1 cellular context compared by ENCODE assay signal in genomic region chr19:44792286-44792685, GRCh38.
TF ChIP-seq lines count a peak whose summit lies in the region.

No MANE protein-coding gene starts in this region.

TF ChIP-seq in GM12878, 131 proteins besides CTCF, POLR2A, EP300 and RAD21:
- TF ChIP-seq NR2F1 (conservative IDR thresholded peaks at IDR 0.05) (peak; percentile 40; the same call in 1 of the 2 replicates), ATF2 (IDR thresholded peaks at IDR 0.05; ENCODE audit: low read length) (no peak), SP1 (IDR thresholded peaks at IDR 0.05; ENCODE audit: low read depth, low read length) (no peak), SKIL (IDR thresholded peaks at IDR 0.05; ENCODE audit: low read depth, poor library complexity, severe bottlenecking) (no peak), TCF12 (IDR thresholded peaks at IDR 0.05; ENCODE audit: low read depth, low read length) (peak; percentile 91), SIN3A (IDR thresholded peaks at IDR 0.05; ENCODE audit: low read depth, low read length) (no peak), MYB (IDR thresholded peaks at IDR 0.05; ENCODE audit: borderline replicate concordance, low read depth, low read length) (no peak), HDAC2 (IDR thresholded peaks at IDR 0.05) (no peak), ZNF24 (IDR thresholded peaks at IDR 0.05) (no peak), ZNF687 (IDR thresholded peaks at IDR 0.05) (no peak), TCF7 (IDR thresholded peaks at IDR 0.05; ENCODE audit: borderline replicate concordance) (no peak), NKRF (conservative IDR thresholded peaks at IDR 0.05) (no peak), ZBTB40 (IDR thresholded peaks at IDR 0.05; ENCODE audit: borderline replicate concordance) (no peak), TBL1XR1 (IDR thresholded peaks at IDR 0.05; ENCODE audit: low read depth, low read length) (no peak), BRCA1 (IDR thresholded peaks at IDR 0.05; ENCODE audit: low read depth, low read length) (no peak), BCLAF1 (IDR thresholded peaks at IDR 0.05) (no peak), SUZ12 (IDR thresholded peaks at IDR 0.05; ENCODE audit: unreplicated experiment) (no peak), MXI1 (IDR thresholded peaks at IDR 0.05; ENCODE audit: low read depth, low read length) (no peak), TCF3 (IDR thresholded peaks at IDR 0.05; ENCODE audit: borderline replicate concordance, insufficient read depth, low read depth, low read length) (peak; percentile 64; the same call in 1 of the 2 replicates), CREB1 (IDR thresholded peaks at IDR 0.05; ENCODE audit: low read depth) (no peak), SMC3 (IDR thresholded peaks at IDR 0.05; ENCODE audit: borderline replicate concordance, low read length) (no peak), ZNF207 (IDR thresholded peaks at IDR 0.05; ENCODE audit: borderline replicate concordance) (no peak), IKZF1 (conservative IDR thresholded peaks at IDR 0.05) (peak; percentile 29; the same call in 1 of the 2 replicates), SPI1 (IDR thresholded peaks at IDR 0.05; ENCODE audit: borderline replicate concordance, insufficient read depth, low read depth, low read length) (no peak)
